10 cellular contexts compared by ENCODE assay signal in genomic region chr6:37060195-37060559, GRCh38. TPM values are rescaled to one million over a fixed set of nuclear protein-coding genes. Genes with fewer than 3 reads are reported as not detected.
A peak's percentile ranks its signal among the peaks of the same experiment; 100 is the strongest.
DNase-seq lines count a peak whose midpoint lies in the region; ATAC-seq, FAIRE-seq and TF ChIP-seq lines count a peak whose summit lies in the region.
"Had no signal": no experiment of that assay in that cellular context is flagged by ENCODE, and none has a peak within 500 bp of the region (broad histone marks: within the 10 kb centered on the region; RNA-seq: fewer than 3 reads in every experiment).

No MANE protein-coding gene starts in this region.

- H3K9ac ChIP-seq in HUES48 (ENCODE audit: low read depth, low read length): 0 out of 2 replicates have a peak overlapping the region, but pooled peaks have one; percentile 72
- H3K9ac ChIP-seq in kidney (ENCODE audit: low read length in 2 of 2): peak overlapping the region in 1 of 2 donors; percentile 62

- H3K36me3 Mint-ChIP-seq in WTC11: no peaks in the 10 kb centered on the region
- no peaks in the 10 kb centered on the region for H3K36me3 Mint-ChIP-seq in activated naive CD4-positive, alpha-beta T cell treated with anti-CD3 and anti-CD28 coated beads for 36 hours (ENCODE audit: low read depth)

- 68% methylated on average over 4 of the region's 4 CpGs for WGBS in suprapubic skin
- WGBS in body of pancreas, 2 donors: 71 to 85% methylated on average over 4 of the region's 4 CpGs

- intact Hi-C loops in kidney (cut with DNase I) (no loop called here), body of pancreas (cut with DNase I) (no loop called here)
- intact Hi-C loops in activated naive CD4-positive, alpha-beta T cell treated with anti-CD3 and anti-CD28 coated beads for 36 hours (cut with micrococcal nuclease): no loop called here

- H3K4me1 ChIP-seq in HUES48 (ENCODE audit: control insufficient read depth, insufficient read depth, low read length): peaks cover 33% of the 10 kb centered on the region
- H3K4me1 ChIP-seq in kidney (ENCODE audit: control insufficient read depth in 1 of 2, insufficient read depth in 1 of 2, low read depth in 1 of 2, low read length in 2 of 2): peaks cover 6 to 20% of the 10 kb centered on the region in 2 donors
- H3K4me1 ChIP-seq in suprapubic skin: peaks cover 34% of the 10 kb centered on the region
- peaks cover 15% of the 10 kb centered on the region for H3K4me1 ChIP-seq in body of pancreas

- no peaks in the 10 kb centered on the region for H3K27me3 Mint-ChIP-seq in WTC11 (ENCODE audit: low read depth)
- H3K27me3 Mint-ChIP-seq in activated naive CD4-positive, alpha-beta T cell treated with anti-CD3 and anti-CD28 coated beads for 36 hours (ENCODE audit: low read depth): no peaks in the 10 kb centered on the region

- no peak for TF ChIP-seq EP300 in suprapubic skin (IDR thresholded peaks at IDR 0.05)

- no peaks in the 10 kb centered on the region for H3K9me3 ChIP-seq in HUES48 (ENCODE audit: control insufficient read depth, insufficient read depth, low read length)
- no peaks in the 10 kb centered on the region for H3K9me3 ChIP-seq in kidney (ENCODE audit: control insufficient read depth in 1 of 2, low read length in 2 of 2)
- H3K9me3 ChIP-seq in suprapubic skin: no peaks in the 10 kb centered on the region
- no peaks in the 10 kb centered on the region for H3K9me3 ChIP-seq in body of pancreas

- peak overlapping the region; percentile 99 for H3K27ac Mint-ChIP-seq in WTC11
- no peak overlapping the region for H3K27ac Mint-ChIP-seq in activated naive CD4-positive, alpha-beta T cell treated with anti-CD3 and anti-CD28 coated beads for 36 hours

- DNase-seq in WTC11 (ENCODE audit: low spot score) (no peak), kidney (no peak), suprapubic skin (ENCODE audit: low spot score in 2 of 2) (no peak), body of pancreas (no peak)
- no peak for DNase-seq in activated naive CD4-positive, alpha-beta T cell treated with anti-CD3 and anti-CD28 coated beads for 36 hours
- DNase-seq in activated effector memory CD4-positive, alpha-beta T cell treated with Interleukin-2 at 50 U/mL for 16 hours: no peak
- DNase-seq: GF-D8; stimulated activated CD4-positive, alpha-beta T cell treated with anti-CD3 and anti-CD28 coated beads, Interleukin-15, amount 100 ng/mL, for 24 hours; stimulated activated naive CD8-positive, alpha-beta T cell treated with anti-CD3 and anti-CD28 coated beads, Interleukin-15, Interleukin-2, amounts not matched to agents 100 U/mL and 50 U/mL, for 24 hours had no signal

- no peak for FAIRE-seq in kidney (lab: Jason Lieb, UNC)

- CTCF ChIA-PET in WTC11 (lab: Charles Lee): interaction anchor here (0.6 to 2.5 kb wide), 6 partner anchors 12 to 150 kb away, joined by 3 to 17 read pairs (median 6); no protein-coding TSS in a partner anchor
- CTCF ChIA-PET in activated naive CD4-positive, alpha-beta T cell treated with anti-CD3 and anti-CD28 coated beads for 36 hours (lab: Charles Lee): interaction anchor here (1.3 kb wide), 1 partner anchor 9 kb away, joined by 4 read pairs; no protein-coding TSS in a partner anchor

- H3K27me3 ChIP-seq in HUES48 (ENCODE audit: control insufficient read depth, insufficient read depth, low read length) (no peaks in the 10 kb centered on the region), suprapubic skin (no peaks in the 10 kb centered on the region), body of pancreas (no peaks in the 10 kb centered on the region)

- H3K9me3 Mint-ChIP-seq in WTC11: no peaks in the 10 kb centered on the region
- H3K9me3 Mint-ChIP-seq in activated naive CD4-positive, alpha-beta T cell treated with anti-CD3 and anti-CD28 coated beads for 36 hours: no peaks in the 10 kb centered on the region

- H3K36me3 ChIP-seq in HUES48 (ENCODE audit: control insufficient read depth, insufficient read depth, low read length) (no peaks in the 10 kb centered on the region), kidney (ENCODE audit: control insufficient read depth in 1 of 2, insufficient read depth in 2 of 2, low read length in 2 of 2) (no peaks in the 10 kb centered on the region), suprapubic skin (no peaks in the 10 kb centered on the region), body of pancreas (replicated peaks in 1 of 2; ENCODE audit: insufficient read depth in 1 of 2, low read depth in 2 of 2) (no peaks in the 10 kb centered on the region)

- TF ChIP-seq POLR2A in suprapubic skin (IDR thresholded peaks at IDR 0.05) (no peak), body of pancreas (IDR thresholded peaks at IDR 0.05) (no peak)

- H3K4me1 Mint-ChIP-seq in WTC11: peaks cover 47% of the 10 kb centered on the region
- peaks cover 3% of the 10 kb centered on the region for H3K4me1 Mint-ChIP-seq in activated naive CD4-positive, alpha-beta T cell treated with anti-CD3 and anti-CD28 coated beads for 36 hours (ENCODE audit: low read depth)

- H3K4me3 Mint-ChIP-seq in WTC11: no peak overlapping the region
- H3K4me3 Mint-ChIP-seq in activated naive CD4-positive, alpha-beta T cell treated with anti-CD3 and anti-CD28 coated beads for 36 hours: no peak overlapping the region

- ATAC-seq in WTC11 (no peak), body of pancreas (no peak)
- ATAC-seq: stimulated activated naive CD8-positive, alpha-beta T cell treated with anti-CD3 and anti-CD28 coated beads, Interleukin-15, Interleukin-2, amounts not matched to agents 100 U/mL and 50 U/mL, for 24 hours had no signal

- POLR2A ChIA-PET in WTC11 (lab: Charles Lee): interaction anchor here (0.6 to 1.6 kb wide), 4 partner anchors 12 to 66 kb away, joined by 3 to 6 read pairs (median 3); no protein-coding TSS in a partner anchor

- H3K4me3 ChIP-seq in HUES48 (ENCODE audit: low read depth, low read length): no peak overlapping the region
- H3K4me3 ChIP-seq in kidney (ENCODE audit: low read length in 2 of 2): no peak overlapping the region
- no peak overlapping the region for H3K4me3 ChIP-seq in suprapubic skin
- no peak overlapping the region for H3K4me3 ChIP-seq in body of pancreas

- TF ChIP-seq CTCF in WTC11 (IDR thresholded peaks at IDR 0.05) (no peak), kidney (IDR thresholded peaks at IDR 0.05; ENCODE audit: borderline replicate concordance, extremely low read depth, insufficient read depth) (no peak), suprapubic skin (IDR thresholded peaks at IDR 0.05) (no peak), body of pancreas (IDR thresholded peaks at IDR 0.05) (no peak)

- peak overlapping the region; percentile 100 for H3K27ac ChIP-seq in HUES48 (ENCODE audit: low read depth, low read length)
- H3K27ac ChIP-seq in kidney (ENCODE audit: low read depth in 2 of 2, low read length in 2 of 2): peak overlapping the region; percentile 26 to 72
- peak overlapping the region; percentile 87 for H3K27ac ChIP-seq in suprapubic skin
- no peak overlapping the region for H3K27ac ChIP-seq in body of pancreas

TF ChIP-seq in WTC11, 78 proteins besides CTCF, POLR2A, EP300 and RAD21 (continues in another document):
- no peak for TF ChIP-seq AR (CRISPR knock-in tag; IDR thresholded peaks at IDR 0.05)
- no peak for TF ChIP-seq IRF1 (CRISPR knock-in tag; IDR thresholded peaks at IDR 0.05)

RNA-seq across cellular contexts. Expression of gene FGD2, which starts 54.7 kb away (rescaled TPM):
- total RNA-seq in WTC11 (2021): 0.31 to 0.78 TPM (median 0.44 TPM) in 3 replicates
- 49.5 TPM for total RNA-seq in kidney
- polyA plus RNA-seq in kidney (ENCODE audit: insufficient read depth, low read depth, low replicate concordance): 0.97 TPM
- 10 to 100 TPM in 1 of 4 donors, 1 to 10 TPM in 3; 2.4 to 13.6 (median 4.6) TPM for total RNA-seq in suprapubic skin
- under 1 TPM; 0.25 to 0.48 TPM for total RNA-seq in activated naive CD4-positive, alpha-beta T cell treated with anti-CD3 and anti-CD28 coated beads for 36 hours
- total RNA-seq in body of pancreas: 10 to 100 TPM; 10.1 to 11.9 TPM

Comparison
In these comparisons a context has a peak if more than half of its experiments do, and no peak if none do; other contexts are left out.
1. H3K27ac ChIP-seq: peak in HUES48 (single experiment), kidney (2 of 2) and suprapubic skin (single experiment); none in body of pancreas (0 of 4).